Comparison of ENCODE assay signal across 8 cellular contexts in genomic region chr7:2241580-2242540, GRCh38. TPM values are rescaled to one million over a fixed set of nuclear protein-coding genes. Genes with fewer than 3 reads are reported as not detected.
A peak's percentile ranks its signal among the peaks of the same experiment; 100 is the strongest.
DNase-seq lines count a peak whose midpoint lies in the region; ATAC-seq, FAIRE-seq and TF ChIP-seq lines count a peak whose summit lies in the region.

Gene MRM2 (minus strand): TSS chr7:2242205. CDS start chr7:2242169, 36 bp downstream.
Gene NUDT1 (plus strand): TSS chr7:2242226. CDS start chr7:2244575, 2,349 bp downstream.

- peaks cover 23% of the 10 kb centered on the region for H3K4me1 ChIP-seq in keratinocyte (ENCODE audit: control insufficient read depth, extremely low read depth, insufficient read depth, low read length)

- TF ChIP-seq CTCF in keratinocyte (optimal IDR thresholded peaks at IDR 0.05 in 1 of 3, IDR thresholded peaks at IDR 0.05 in 1 of 3, conservative IDR thresholded peaks at IDR 0.05 in 1 of 3; ENCODE audit: extremely low read depth in 1 of 3, insufficient read depth in 2 of 3, low read length in 3 of 3): no peak

- peaks cover 11 to 24% of the 10 kb centered on the region in 2 experiments for H3K36me3 ChIP-seq in keratinocyte (ENCODE audit: control insufficient read depth in 2 of 2, extremely low read depth in 1 of 2, insufficient read depth in 2 of 2, low read length in 2 of 2)

- H3K79me2 ChIP-seq in keratinocyte (ENCODE audit: control insufficient read depth, insufficient read depth, low read length): peaks cover 37% of the 10 kb centered on the region

- H3K4me3 ChIP-seq in keratinocyte (ENCODE audit: control insufficient read depth in 2 of 3, extremely low read depth in 1 of 3, insufficient read depth in 2 of 3, low read depth in 1 of 3, low read length in 3 of 3): peak within 1 kb of the TSS; percentile 84 to 95 (median 91)

- H3K27ac ChIP-seq in keratinocyte (ENCODE audit: control insufficient read depth, insufficient read depth, low read length): peak within 1 kb of the TSS; percentile 71

- peaks cover 2% of the 10 kb centered on the region for H3K9me1 ChIP-seq in keratinocyte (ENCODE audit: control insufficient read depth, extremely low read depth, insufficient read depth, low read length)

- no peak for FAIRE-seq in keratinocyte (lab: Jason Lieb, UNC)

- peak within 1 kb of the TSS; percentile 99 for H3K4me2 ChIP-seq in keratinocyte (ENCODE audit: control insufficient read depth, extremely low read depth, insufficient read depth, low read depth, low read length)

- ATAC-seq in HG02970 (IDR thresholded peaks at IDR 0.05; ENCODE audit: low FRiP score, unreplicated experiment): peak; percentile 72

- H3K27me3 ChIP-seq in keratinocyte (ENCODE audit: control insufficient read depth, extremely low read depth, insufficient read depth, low read length): no peaks in the 10 kb centered on the region

- dilution Hi-C loops in keratinocyte (cut with MboI; ENCODE audit: extremely low pct_ligation_motif_present, low sequenced_read_pairs): no loop called here

- peak; percentile 57 for DNase-seq in NK-92 treated with Interleukin-12 subunit alpha and Interleukin-12 subunit beta, amount 100 ng/mL, for 24 hours (lab: John Stamatoyannopoulos, UW)
- DNase-seq in NK-92 (lab: John Stamatoyannopoulos, UW; ENCODE audit: unreplicated experiment) (no peak), NCI-H2196 (lab: John Stamatoyannopoulos, UW; ENCODE audit: unreplicated experiment) (peak; percentile 90), keratinocyte (ENCODE audit: low read depth, low spot score) (no peak)
- peak; percentile 39 to 53 (median 52) for DNase-seq in activated CD4-positive, CD25-positive, alpha-beta regulatory T cell (lab: John Stamatoyannopoulos, UW)
- peak; percentile 44 for DNase-seq in central memory CD4-positive, alpha-beta T cell
- peak; percentile 78 for DNase-seq in stimulated activated CD4-positive, alpha-beta T cell treated with anti-CD3 and anti-CD28 coated beads, Interleukin-12 subunit alpha, Interleukin-12 subunit beta, amount 100 ng/mL, for 4 hours

- peak within 1 kb of the TSS; percentile 82 for H3K9ac ChIP-seq in keratinocyte (ENCODE audit: control insufficient read depth, extremely low read depth, insufficient read depth, low read length)

- no peaks in the 10 kb centered on the region for H4K20me1 ChIP-seq in keratinocyte (ENCODE audit: control insufficient read depth, extremely low read depth, insufficient read depth, low read length)

- peak within 1 kb of the TSS; percentile 74 for H2AFZ ChIP-seq in keratinocyte (ENCODE audit: control insufficient read depth, low read length)

- H3K9me3 ChIP-seq in keratinocyte (ENCODE audit: control insufficient read depth, low read depth, low read length): no peaks in the 10 kb centered on the region

RNA-seq across cellular contexts. Expression of gene MRM2, which starts in this region (rescaled TPM):
- 15.5 to 28.2 TPM (median 21.5 TPM) in 3 replicates for polyA plus RNA-seq in keratinocyte
- polyA plus RNA-seq in keratinocyte (2011; ENCODE audit: low read depth): 13.7 TPM
- 19.2 and 19.8 TPM in 2 replicates for polyA plus RNA-seq in keratinocyte (2011; cell fraction: cytosol; rRNA removed)
- 12.8 and 15.2 TPM in 2 replicates for polyA plus RNA-seq in keratinocyte (2011; cell fraction: nucleus; rRNA removed)
- polyA plus RNA-seq in keratinocyte (2012; ENCODE audit: low replicate concordance): 21.8 and 27.8 TPM in 2 replicates
- 9.7 to 17.3 TPM (median 13.3 TPM) in 3 replicates for polyA minus RNA-seq in keratinocyte
- 7.7 TPM for polyA minus RNA-seq in keratinocyte (2011; cell fraction: cytosol; rRNA and poly(A)+ RNA removed)
- polyA minus RNA-seq in keratinocyte (2011; cell fraction: nucleus; rRNA and poly(A)+ RNA removed): 6.7 and 8.0 TPM in 2 replicates

RNA-seq across cellular contexts. Expression of gene NUDT1, which starts in this region (rescaled TPM):
- 15.8 to 31.1 TPM (median 21.9 TPM) in 3 replicates for polyA plus RNA-seq in keratinocyte
- 2.1 TPM for polyA plus RNA-seq in keratinocyte (2011; ENCODE audit: low read depth)
- 9.4 and 16.5 TPM in 2 replicates for polyA plus RNA-seq in keratinocyte (2011; cell fraction: cytosol; rRNA removed)
- 8.7 and 12.9 TPM in 2 replicates for polyA plus RNA-seq in keratinocyte (2011; cell fraction: nucleus; rRNA removed)
- polyA plus RNA-seq in keratinocyte (2012; ENCODE audit: low replicate concordance): 10.3 and 57.0 TPM in 2 replicates
- 13.3 to 25.2 TPM (median 16.0 TPM) in 3 replicates for polyA minus RNA-seq in keratinocyte
- 12.7 TPM for polyA minus RNA-seq in keratinocyte (2011; cell fraction: cytosol; rRNA and poly(A)+ RNA removed)
- polyA minus RNA-seq in keratinocyte (2011; cell fraction: nucleus; rRNA and poly(A)+ RNA removed): 2.2 and 3.2 TPM in 2 replicates

Comparison
In these comparisons a context has a peak if more than half of its experiments do, and no peak if none do; other contexts are left out.
1. DNase-seq: peak in NK-92 treated with Interleukin-12 subunit alpha and Interleukin-12 subunit beta, amount 100 ng/mL, for 24 hours (single experiment), NCI-H2196 (single experiment), activated CD4-positive, CD25-positive, alpha-beta regulatory T cell (4 of 4), central memory CD4-positive, alpha-beta T cell (single experiment) and stimulated activated CD4-positive, alpha-beta T cell treated with anti-CD3 and anti-CD28 coated beads, Interleukin-12 subunit alpha, Interleukin-12 subunit beta, amount 100 ng/mL, for 4 hours (single experiment); none in NK-92 (single experiment) and keratinocyte (single experiment).